ENCODE assay signal across 8 cellular contexts in the genomic region with DNA sequence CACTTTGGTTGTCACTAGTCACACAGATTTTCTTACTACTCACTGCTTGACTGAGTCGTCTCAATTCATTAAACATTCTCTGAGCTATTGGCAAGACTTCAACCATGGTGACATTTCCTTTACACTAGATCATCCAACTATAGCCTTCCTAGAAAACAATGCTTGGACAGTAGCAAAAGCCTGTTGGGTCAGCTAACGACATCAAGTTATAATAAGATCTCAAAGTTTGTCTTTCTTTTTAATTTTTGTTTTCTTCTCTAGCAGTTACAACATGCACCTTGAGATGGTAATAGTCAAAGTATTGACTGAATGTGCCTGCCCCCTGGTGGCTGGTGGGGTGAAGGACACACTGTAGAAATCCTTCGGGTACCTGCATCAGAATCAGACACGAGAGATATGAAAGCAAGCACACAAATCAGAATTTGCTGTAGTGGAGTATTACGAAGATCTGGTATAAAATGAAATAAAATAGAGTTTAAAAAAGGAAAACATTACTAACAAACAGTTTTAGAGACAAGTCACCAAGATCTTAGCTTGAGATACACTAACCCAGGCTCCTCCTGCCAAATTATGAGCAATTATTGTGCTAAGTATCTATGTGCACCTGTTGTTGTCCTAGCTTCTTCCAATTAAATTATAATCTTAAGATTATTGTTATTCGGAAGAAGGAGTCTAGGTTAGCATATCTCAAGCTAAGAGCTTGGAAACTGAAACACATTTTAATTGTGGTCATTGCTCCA.
DNase-seq lines count a peak whose midpoint lies in the region; ATAC-seq, FAIRE-seq and TF ChIP-seq lines count a peak whose summit lies in the region.

No MANE protein-coding gene starts in this region.

- H3K4me1 ChIP-seq in ovary (ENCODE audit: insufficient read depth) (no peaks in the 10 kb centered on the region), transverse colon (peaks cover 0 to 6% (median 0%) of the 10 kb centered on the region in 4 donors)

- H3K27ac Mint-ChIP-seq in activated T-helper 17 cell treated with anti-CD3 and anti-CD28 coated beads, Interleukin-2, amount 50 U/mL, for 72 hours, result no peak overlapping the region

- no peak overlapping the region for H3K4me3 Mint-ChIP-seq in activated T-helper 17 cell treated with anti-CD3 and anti-CD28 coated beads, Interleukin-2, amount 50 U/mL, for 72 hours

- no peak overlapping the region for H3K27ac ChIP-seq in ovary
- H3K27ac ChIP-seq in transverse colon, result no peak overlapping the region

- peak; percentile 31 for FAIRE-seq in frontal cortex (lab: Jason Lieb, UNC)

- WGBS in ovary, 3 donors, result 19 to 24% (median 20%) methylated on average over 6 of the region's 6 CpGs
- 13 to 33% methylated on average over 4 to 6 of the region's 6 CpGs for WGBS in transverse colon (ENCODE audit: low coverage in 1 of 2), 2 donors

- no peaks in the 10 kb centered on the region for H3K27me3 Mint-ChIP-seq in activated T-helper 17 cell treated with anti-CD3 and anti-CD28 coated beads, Interleukin-2, amount 50 U/mL, for 72 hours

- in situ Hi-C loops in transverse colon (cut with MboI; ENCODE audit: low pct_ligation_motif_present in 1 of 4, low pct_unique_long_range_greater_than_20kb in 1 of 4, low sequenced_read_pairs in 3 of 4), result loop anchor here (10.0 to 25.0 kb wide), 3 partner anchors 742 to 1067 kb away; partner anchors contain the start of gene FST (in 3 of the 4)

- H3K36me3 Mint-ChIP-seq in activated T-helper 17 cell treated with anti-CD3 and anti-CD28 coated beads, Interleukin-2, amount 50 U/mL, for 72 hours (ENCODE audit: low read depth), result no peaks in the 10 kb centered on the region

- ATAC-seq in HG03565 (IDR thresholded peaks at IDR 0.05; ENCODE audit: unreplicated experiment), result peak; percentile 97
- ATAC-seq in activated T-helper 17 cell treated with anti-CD3 and anti-CD28 coated beads, Interleukin-2, amount 50 U/mL, for 72 hours (replicated peaks), result peak; percentile 59

- H3K9me3 Mint-ChIP-seq in activated T-helper 17 cell treated with anti-CD3 and anti-CD28 coated beads, Interleukin-2, amount 50 U/mL, for 72 hours, result no peaks in the 10 kb centered on the region

- H3K27me3 ChIP-seq in ovary, result no peaks in the 10 kb centered on the region
- H3K27me3 ChIP-seq in transverse colon, result no peaks in the 10 kb centered on the region

- H3K4me3 ChIP-seq in ovary (no peak overlapping the region), transverse colon (no peak overlapping the region)

- H3K4me1 Mint-ChIP-seq in activated T-helper 17 cell treated with anti-CD3 and anti-CD28 coated beads, Interleukin-2, amount 50 U/mL, for 72 hours, result peaks cover 19% of the 10 kb centered on the region

- TF ChIP-seq EP300 in ovary (IDR thresholded peaks at IDR 0.05), result no peak
- TF ChIP-seq EP300 in transverse colon (IDR thresholded peaks at IDR 0.05; ENCODE audit: low read depth), result no peak

- DNase-seq in DMS53 (lab: John Stamatoyannopoulos, UW) (peak; percentile 70), GM20000 (ENCODE audit: low spot score) (peak; percentile 52), RPMI7951 (ENCODE audit: low read depth) (peak; percentile 43), frontal cortex (ENCODE audit: low spot score in 2 of 2) (peak in 1 of 2 donors; percentile 30), ovary (peak; percentile 28 to 74 (median 62)), transverse colon (peak; percentile 80)

- TF ChIP-seq CTCF in GM20000 (IDR thresholded peaks at IDR 0.05; ENCODE audit: extremely low read depth, missing control alignments) (peak; percentile 73), ovary (IDR thresholded peaks at IDR 0.05) (peak in 2 of 3 donors; percentile 61 to 67), transverse colon (IDR thresholded peaks at IDR 0.05) (peak; percentile 87 to 95 (median 91))

- H3K9me3 ChIP-seq in ovary (no peaks in the 10 kb centered on the region), transverse colon (no peaks in the 10 kb centered on the region)

- intact Hi-C loops in ovary (cut with DNase I), result no loop called here
- intact Hi-C loops in transverse colon (cut with DNase I; ENCODE audit: low total_unique reads), result no loop called here

- H3K36me3 ChIP-seq in ovary, result no peaks in the 10 kb centered on the region
- no peaks in the 10 kb centered on the region for H3K36me3 ChIP-seq in transverse colon

- TF ChIP-seq POLR2A in ovary (IDR thresholded peaks at IDR 0.05), result no peak
- no peak for TF ChIP-seq POLR2A in transverse colon (IDR thresholded peaks at IDR 0.05)
